In the genomic region with DNA sequence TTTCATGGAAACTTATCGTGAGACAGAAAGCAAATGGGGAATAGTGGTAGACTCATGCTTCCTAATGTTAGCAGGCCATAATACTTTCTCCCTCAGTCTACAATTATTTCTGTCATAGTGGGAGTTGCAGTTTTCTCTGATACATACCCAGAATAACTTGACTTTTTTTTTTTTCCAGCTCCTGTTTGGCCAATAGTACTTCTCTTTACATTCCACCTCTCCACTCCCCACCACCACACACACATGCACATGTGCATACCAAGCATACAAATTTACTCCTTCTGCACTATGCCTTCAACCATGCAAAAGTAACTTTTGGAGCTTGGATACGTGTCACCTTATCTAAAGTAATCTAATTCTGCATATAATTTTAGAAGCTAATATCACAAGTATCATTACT, we compare ENCODE assay signal across 15 cellular contexts. TPM values are rescaled to one million over a fixed set of nuclear protein-coding genes. Genes with fewer than 3 reads are reported as not detected.
DNase-seq lines count a peak whose midpoint lies in the region; ATAC-seq and TF ChIP-seq lines count a peak whose summit lies in the region.
"Had no signal": no experiment of that assay in that cellular context is flagged by ENCODE, and none has a peak within 500 bp of the region (broad histone marks: within the 10 kb centered on the region; RNA-seq: fewer than 3 reads in every experiment).

No MANE protein-coding gene starts in this region.

- H3K79me2 ChIP-seq in SK-N-SH (ENCODE audit: insufficient read depth), result no peaks in the 10 kb centered on the region

- WGBS in SK-N-SH (ENCODE audit: low lambda C conversion rate), result 69% methylated on average over 2 of the region's 2 CpGs
- whole genome bisulfite sequencing in adrenal gland, 4 donors, result 63 to 76% (median 66%) methylated on average over 2 of the region's 2 CpGs

- H3K4me1 ChIP-seq in SK-N-SH (ENCODE audit: control insufficient read depth in 1 of 2, insufficient read depth in 2 of 2, low read depth in 1 of 2, low read length in 1 of 2) (peaks cover 0 to 12% of the 10 kb centered on the region in 2 experiments; a peak in 2 of 4 replicates), subcutaneous abdominal adipose tissue (ENCODE audit: control insufficient read depth in 5 of 5, insufficient read depth in 5 of 5, low read length in 5 of 5) (peaks cover 0 to 10% (median 8%) of the 10 kb centered on the region in 5 donors), adrenal gland (replicated peaks in 1 of 2) (peaks cover 0 to 3% of the 10 kb centered on the region in 2 donors)

- peaks cover 40% of the 10 kb centered on the region for H3K36me3 Mint-ChIP-seq in activated T-cell treated with anti-CD3 and anti-CD28 coated beads, Interleukin-2, amount 50 U/mL, for 24 hours (ENCODE audit: low read depth)

- H3K9ac ChIP-seq in SK-N-SH (no peak overlapping the region), subcutaneous abdominal adipose tissue (ENCODE audit: low read length in 5 of 5) (no peak overlapping the region)

- H3F3A ChIP-seq in SK-N-SH (replicated peaks; ENCODE audit: insufficient read depth), result peaks cover 3% of the 10 kb centered on the region

- TF ChIP-seq RAD21 in SK-N-SH (IDR thresholded peaks at IDR 0.05; ENCODE audit: low read length), result no peak

- peak overlapping the region; percentile 8; the same call in 1 of the 2 replicates for H3K4me2 ChIP-seq in SK-N-SH

- no peak overlapping the region for H3K4me3 Mint-ChIP-seq in activated T-cell treated with anti-CD3 and anti-CD28 coated beads, Interleukin-2, amount 50 U/mL, for 24 hours
- H3K4me3 Mint-ChIP-seq: activated naive CD8-positive, alpha-beta T cell; CD14-positive monocyte had no signal

- H3K27ac Mint-ChIP-seq in activated T-cell treated with anti-CD3 and anti-CD28 coated beads, Interleukin-2, amount 50 U/mL, for 24 hours, result peak overlapping the region; percentile 3
- H3K27ac Mint-ChIP-seq: CD14-positive monocyte had no signal

- no peaks in the 10 kb centered on the region for H3K9me3 Mint-ChIP-seq in activated T-cell treated with anti-CD3 and anti-CD28 coated beads, Interleukin-2, amount 50 U/mL, for 24 hours
- H3K9me3 Mint-ChIP-seq: CD14-positive monocyte had no signal

- H3K36me3 ChIP-seq in SK-N-SH (replicated peaks in 1 of 2; ENCODE audit: control insufficient read depth in 1 of 2, insufficient read depth in 2 of 2, low read length in 1 of 2) (peaks cover 0 to 21% of the 10 kb centered on the region in 2 experiments), subcutaneous abdominal adipose tissue (ENCODE audit: control insufficient read depth in 5 of 5, insufficient read depth in 5 of 5, low read length in 5 of 5) (peaks cover 0 to 2% (median 0%) of the 10 kb centered on the region in 5 donors), adrenal gland (replicated peaks in 1 of 2) (no peaks in the 10 kb centered on the region)
- H3K36me3 ChIP-seq: gastrocnemius medialis had no signal

- TF ChIP-seq CTCF in SK-N-SH (IDR thresholded peaks at IDR 0.05) (no peak), fibroblast of the aortic adventitia (IDR thresholded peaks at IDR 0.05; ENCODE audit: insufficient read depth, low read length) (no peak), adrenal gland (IDR thresholded peaks at IDR 0.05) (no peak)

- CTCF ChIA-PET in SK-N-SH (lab: Yijun Ruan, JAX), result interaction anchor here (0.6 to 6.0 kb wide), 40 partner anchors 9 to 899 kb away, joined by 3 to 78 read pairs (median 4); partner anchors contain the start of genes CAV1 and TES

- H3K9me2 ChIP-seq in SK-N-SH, result no peaks in the 10 kb centered on the region

- POLR2A ChIA-PET in SK-N-SH (lab: Yijun Ruan, JAX), result no interaction called here

- H3K27ac ChIP-seq in SK-N-SH (ENCODE audit: low read depth in 2 of 2, low read length in 1 of 2), result peak overlapping the region; percentile 31 to 43; a peak in 3 of 4 replicates
- peak overlapping the region; percentile 81 for H3K27ac ChIP-seq in subcutaneous abdominal adipose tissue (ENCODE audit: low read depth, low read length)
- no peak overlapping the region for H3K27ac ChIP-seq in adrenal gland
- H3K27ac ChIP-seq: 22Rv1, neutrophil had no signal

- H4K20me1 ChIP-seq in SK-N-SH (ENCODE audit: insufficient read depth), result no peaks in the 10 kb centered on the region

- ATAC-seq in GM21447 (IDR thresholded peaks at IDR 0.05; ENCODE audit: unreplicated experiment), result no peak

- no peaks in the 10 kb centered on the region for H3K27me3 Mint-ChIP-seq in activated T-cell treated with anti-CD3 and anti-CD28 coated beads, Interleukin-2, amount 50 U/mL, for 24 hours
- H3K27me3 Mint-ChIP-seq: activated naive CD8-positive, alpha-beta T cell had no signal

- intact Hi-C loops in adrenal gland (cut with DNase I), result loop anchor here (5.0 to 10.0 kb wide), 3 partner anchors 328 to 556 kb away; no protein-coding TSS in a partner anchor

- no peak overlapping the region for H2AFZ ChIP-seq in SK-N-SH (ENCODE audit: low read depth)

- H3K9me3 ChIP-seq in SK-N-SH (no peaks in the 10 kb centered on the region), subcutaneous abdominal adipose tissue (ENCODE audit: control insufficient read depth in 5 of 5, low read length in 5 of 5) (no peaks in the 10 kb centered on the region), adrenal gland (replicated peaks in 1 of 3) (no peaks in the 10 kb centered on the region)
- H3K9me3 ChIP-seq: gastrocnemius medialis, neutrophil had no signal

- DNase-seq in activated T-cell treated with anti-CD3 and anti-CD28 coated beads, Interleukin-2, amount 50 U/mL, for 24 hours, result no peak
- no peak for DNase-seq in activated T-cell treated with anti-CD3 and anti-CD28 coated beads for 4 hours
- DNase-seq in SK-N-SH, result no peak
- peak; percentile 21 for DNase-seq in fibroblast of the aortic adventitia (ENCODE audit: low read depth)
- DNase-seq in adrenal gland, result no peak
- DNase-seq in foreskin melanocyte, result no peak
- DNase-seq: activated T-cell treated with anti-CD3 and anti-CD28 coated beads, Interleukin-2, amount 50 U/mL, for 1 hour; SIG-M5 had no signal

- H3K4me1 Mint-ChIP-seq in activated T-cell treated with anti-CD3 and anti-CD28 coated beads, Interleukin-2, amount 50 U/mL, for 24 hours (ENCODE audit: low read depth), result peaks cover 13% of the 10 kb centered on the region

- TF ChIP-seq EP300 in SK-N-SH (IDR thresholded peaks at IDR 0.05; ENCODE audit: borderline replicate concordance in 1 of 2, low read depth in 1 of 2, low read length in 1 of 2), result no peak

- no peak overlapping the region for H3K4me3 ChIP-seq in SK-N-SH (ENCODE audit: low read depth in 2 of 2, low read length in 1 of 2)
- no peak overlapping the region for H3K4me3 ChIP-seq in fibroblast of the aortic adventitia (ENCODE audit: low read depth, low read length)
- no peak overlapping the region for H3K4me3 ChIP-seq in subcutaneous abdominal adipose tissue (ENCODE audit: low read depth in 1 of 5, low read length in 5 of 5)
- no peak overlapping the region for H3K4me3 ChIP-seq in adrenal gland

- TF ChIP-seq POLR2A in adrenal gland (IDR thresholded peaks at IDR 0.05), result no peak

- H3K27me3 ChIP-seq in SK-N-SH (ENCODE audit: insufficient read depth) (no peaks in the 10 kb centered on the region), subcutaneous abdominal adipose tissue (ENCODE audit: control insufficient read depth in 5 of 5, insufficient read depth in 4 of 5, low read length in 5 of 5) (no peaks in the 10 kb centered on the region), adrenal gland (no peaks in the 10 kb centered on the region)
- H3K27me3 ChIP-seq: gastrocnemius medialis, neutrophil had no signal

TF ChIP-seq in SK-N-SH, 30 proteins besides CTCF, POLR2A, EP300 and RAD21:
- TF ChIP-seq GABPA (IDR thresholded peaks at IDR 0.05; ENCODE audit: low read depth) (no peak), POLR2AphosphoS5 (IDR thresholded peaks at IDR 0.05; ENCODE audit: low read depth, low read length) (no peak)
- TF ChIP-seq, protein P1, sequence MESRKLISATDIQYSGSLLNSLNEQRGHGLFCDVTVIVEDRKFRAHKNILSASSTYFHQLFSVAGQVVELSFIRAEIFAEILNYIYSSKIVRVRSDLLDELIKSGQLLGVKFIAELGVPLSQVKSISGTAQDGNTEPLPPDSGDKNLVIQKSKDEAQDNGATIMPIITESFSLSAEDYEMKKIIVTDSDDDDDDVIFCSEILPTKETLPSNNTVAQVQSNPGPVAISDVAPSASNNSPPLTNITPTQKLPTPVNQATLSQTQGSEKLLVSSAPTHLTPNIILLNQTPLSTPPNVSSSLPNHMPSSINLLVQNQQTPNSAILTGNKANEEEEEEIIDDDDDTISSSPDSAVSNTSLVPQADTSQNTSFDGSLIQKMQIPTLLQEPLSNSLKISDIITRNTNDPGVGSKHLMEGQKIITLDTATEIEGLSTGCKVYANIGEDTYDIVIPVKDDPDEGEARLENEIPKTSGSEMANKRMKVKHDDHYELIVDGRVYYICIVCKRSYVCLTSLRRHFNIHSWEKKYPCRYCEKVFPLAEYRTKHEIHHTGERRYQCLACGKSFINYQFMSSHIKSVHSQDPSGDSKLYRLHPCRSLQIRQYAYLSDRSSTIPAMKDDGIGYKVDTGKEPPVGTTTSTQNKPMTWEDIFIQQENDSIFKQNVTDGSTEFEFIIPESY (IDR thresholded peaks at IDR 0.05; ENCODE audit: borderline replicate concordance, low read depth), result no peak

RNA-seq across cellular contexts. Expression of gene TES, which starts 48.8 kb away (rescaled TPM):
- polyA plus RNA-seq in SK-N-SH (2012; rRNA removed) (9.5 and 15.6 TPM in 2 replicates), adrenal gland (10 to 100 TPM in 2 of 3 donors, 1 to 10 TPM in 1; 3.9 to 13.7 (median 10.7) TPM)
- 12.5 and 13.4 TPM in 2 replicates for polyA plus RNA-seq in SK-N-SH (2012; cell fraction: cytosol; rRNA removed)
- polyA plus RNA-seq in SK-N-SH (2012; cell fraction: nucleus; rRNA removed), result 16.9 and 22.4 TPM in 2 replicates
- total RNA-seq in fibroblast of the aortic adventitia (ENCODE audit: low replicate concordance) (39.2 and 61.3 TPM in 2 replicates), adrenal gland (10 to 100 TPM in 7 of 8 donors, 1 to 10 TPM in 1; 8.7 to 21.8 (median 14.8) TPM)

Comparison
In these comparisons a context has a peak if more than half of its experiments do, and no peak if none do; other contexts are left out.
1. H3K27ac ChIP-seq: peak in SK-N-SH (2 of 2) and subcutaneous abdominal adipose tissue (single experiment); none in adrenal gland (0 of 5).